9 cellular contexts compared by ENCODE assay signal in the genomic region with DNA sequence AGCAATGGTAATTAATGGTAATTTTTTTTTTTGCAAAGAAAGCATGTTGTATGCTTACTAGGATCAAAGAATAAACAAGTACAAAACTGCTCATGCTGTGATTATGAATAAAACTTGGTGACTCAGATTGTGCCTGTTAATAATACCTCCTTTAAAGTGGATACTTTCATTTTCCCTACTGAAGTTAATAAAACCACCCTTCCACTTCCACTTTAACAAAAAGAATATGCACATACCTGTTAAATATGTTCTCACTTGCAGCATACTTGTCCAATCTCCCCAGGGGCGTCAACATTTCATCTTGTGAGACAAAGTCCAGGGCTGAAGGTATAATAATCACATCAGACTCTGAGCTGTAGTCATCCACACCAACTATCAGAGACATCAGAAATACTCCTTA.
A peak's percentile ranks its signal among the peaks of the same experiment; 100 is the strongest.
DNase-seq lines count a peak whose midpoint lies in the region; ATAC-seq and TF ChIP-seq lines count a peak whose summit lies in the region.
"Had no signal": no experiment of that assay in that cellular context is flagged by ENCODE, and none has a peak within 500 bp of the region (broad histone marks: within the 10 kb centered on the region; RNA-seq: fewer than 3 reads in every experiment).

No MANE protein-coding gene starts in this region.

- no peaks in the 10 kb centered on the region for H3K27me3 ChIP-seq in rectal smooth muscle tissue (ENCODE audit: control insufficient read depth, insufficient read depth, low read length)

- DNase-seq in choroid plexus epithelial cell (ENCODE audit: low read depth) (peak; percentile 34), nucleus accumbens (lab: John Stamatoyannopoulos, UW) (no peak), medulla oblongata (ENCODE audit: extremely low spot score) (no peak), T-helper 9 cell (no peak)
- no peak for DNase-seq in central memory CD4-positive, alpha-beta T cell
- DNase-seq: NK-92 treated with Interleukin-12 subunit alpha and Interleukin-12 subunit beta, amount 100 ng/mL, for 24 hours had no signal

- no peak overlapping the region for H3K9ac ChIP-seq in rectal smooth muscle tissue (ENCODE audit: low read length)

- H3K4me3 ChIP-seq in choroid plexus epithelial cell (ENCODE audit: low read depth, low read length) (no peak overlapping the region), rectal smooth muscle tissue (ENCODE audit: low read length) (no peak overlapping the region)

- peak overlapping the region; percentile 30 for H3K27ac ChIP-seq in rectal smooth muscle tissue (ENCODE audit: low read depth, low read length)

- peaks cover 14% of the 10 kb centered on the region for H3K4me1 ChIP-seq in rectal smooth muscle tissue (ENCODE audit: control insufficient read depth, insufficient read depth, low read length)

- no peak for TF ChIP-seq CTCF in choroid plexus epithelial cell (conservative IDR thresholded peaks at IDR 0.05; ENCODE audit: low read depth, low read length)

- peak; percentile 60 for ATAC-seq in GM19023 (IDR thresholded peaks at IDR 0.05; ENCODE audit: unreplicated experiment)
- peak; percentile 84 for ATAC-seq in HG02973 (IDR thresholded peaks at IDR 0.05; ENCODE audit: unreplicated experiment)

- no peaks in the 10 kb centered on the region for H3K36me3 ChIP-seq in rectal smooth muscle tissue (ENCODE audit: control insufficient read depth, insufficient read depth, low read length)
